Comparison of ENCODE assay signal across 1 cellular context in the genomic region with DNA sequence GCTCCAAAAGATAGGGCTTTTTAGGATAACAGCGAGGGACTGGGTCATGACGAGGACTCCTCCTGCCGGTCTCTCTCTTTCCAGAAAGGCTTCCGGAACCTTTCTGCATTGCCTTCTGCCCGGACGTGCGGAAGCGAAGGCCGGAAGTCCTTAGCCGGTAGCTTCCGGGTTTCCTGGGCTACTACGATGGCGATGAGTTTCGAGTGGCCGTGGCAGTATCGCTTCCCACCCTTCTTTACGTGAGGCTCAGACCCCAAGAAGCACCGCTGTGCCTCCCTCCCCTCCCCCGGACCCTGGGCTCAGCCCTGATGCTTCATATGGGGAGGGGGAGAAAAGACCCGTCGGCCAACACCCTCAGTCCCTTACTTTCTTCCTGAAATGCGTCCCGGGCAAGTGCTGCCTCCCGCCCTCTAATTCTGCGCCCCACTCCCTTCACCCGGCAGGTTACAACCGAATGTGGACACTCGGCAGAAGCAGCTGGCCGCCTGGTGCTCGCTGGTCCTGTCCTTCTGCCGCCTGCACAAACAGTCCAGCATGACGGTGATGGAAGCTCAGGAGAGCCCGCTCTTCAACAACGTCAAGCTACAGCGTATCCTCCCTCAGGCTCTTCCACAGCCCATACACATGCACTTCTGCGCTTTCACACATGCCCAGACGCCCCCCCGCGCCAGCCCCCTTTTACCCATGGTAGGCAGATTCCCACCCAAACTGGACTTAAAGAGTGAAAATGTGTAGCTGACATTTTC.
TF ChIP-seq lines count a peak whose summit lies in the region.

A gene (plus strand): TSS at position 160 of the 746 bp plus-strand sequence. CDS start 27 bp downstream, at position 187.

TF ChIP-seq in K562, 482 proteins besides CTCF, POLR2A, EP300 and RAD21 (continued from another document):
- TF ChIP-seq, protein P1, sequence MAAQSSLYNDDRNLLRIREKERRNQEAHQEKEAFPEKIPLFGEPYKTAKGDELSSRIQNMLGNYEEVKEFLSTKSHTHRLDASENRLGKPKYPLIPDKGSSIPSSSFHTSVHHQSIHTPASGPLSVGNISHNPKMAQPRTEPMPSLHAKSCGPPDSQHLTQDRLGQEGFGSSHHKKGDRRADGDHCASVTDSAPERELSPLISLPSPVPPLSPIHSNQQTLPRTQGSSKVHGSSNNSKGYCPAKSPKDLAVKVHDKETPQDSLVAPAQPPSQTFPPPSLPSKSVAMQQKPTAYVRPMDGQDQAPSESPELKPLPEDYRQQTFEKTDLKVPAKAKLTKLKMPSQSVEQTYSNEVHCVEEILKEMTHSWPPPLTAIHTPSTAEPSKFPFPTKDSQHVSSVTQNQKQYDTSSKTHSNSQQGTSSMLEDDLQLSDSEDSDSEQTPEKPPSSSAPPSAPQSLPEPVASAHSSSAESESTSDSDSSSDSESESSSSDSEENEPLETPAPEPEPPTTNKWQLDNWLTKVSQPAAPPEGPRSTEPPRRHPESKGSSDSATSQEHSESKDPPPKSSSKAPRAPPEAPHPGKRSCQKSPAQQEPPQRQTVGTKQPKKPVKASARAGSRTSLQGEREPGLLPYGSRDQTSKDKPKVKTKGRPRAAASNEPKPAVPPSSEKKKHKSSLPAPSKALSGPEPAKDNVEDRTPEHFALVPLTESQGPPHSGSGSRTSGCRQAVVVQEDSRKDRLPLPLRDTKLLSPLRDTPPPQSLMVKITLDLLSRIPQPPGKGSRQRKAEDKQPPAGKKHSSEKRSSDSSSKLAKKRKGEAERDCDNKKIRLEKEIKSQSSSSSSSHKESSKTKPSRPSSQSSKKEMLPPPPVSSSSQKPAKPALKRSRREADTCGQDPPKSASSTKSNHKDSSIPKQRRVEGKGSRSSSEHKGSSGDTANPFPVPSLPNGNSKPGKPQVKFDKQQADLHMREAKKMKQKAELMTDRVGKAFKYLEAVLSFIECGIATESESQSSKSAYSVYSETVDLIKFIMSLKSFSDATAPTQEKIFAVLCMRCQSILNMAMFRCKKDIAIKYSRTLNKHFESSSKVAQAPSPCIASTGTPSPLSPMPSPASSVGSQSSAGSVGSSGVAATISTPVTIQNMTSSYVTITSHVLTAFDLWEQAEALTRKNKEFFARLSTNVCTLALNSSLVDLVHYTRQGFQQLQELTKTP (IDR thresholded peaks at IDR 0.05; ENCODE audit: low read depth in 1 of 2, partially characterized antibody in 2 of 2) = peak in 1 of 2 experiments; percentile 77
- TF ChIP-seq DPF2 (IDR thresholded peaks at IDR 0.05) = peak; percentile 46; the same call in 1 of the 2 replicates
- TF ChIP-seq, protein P2, sequence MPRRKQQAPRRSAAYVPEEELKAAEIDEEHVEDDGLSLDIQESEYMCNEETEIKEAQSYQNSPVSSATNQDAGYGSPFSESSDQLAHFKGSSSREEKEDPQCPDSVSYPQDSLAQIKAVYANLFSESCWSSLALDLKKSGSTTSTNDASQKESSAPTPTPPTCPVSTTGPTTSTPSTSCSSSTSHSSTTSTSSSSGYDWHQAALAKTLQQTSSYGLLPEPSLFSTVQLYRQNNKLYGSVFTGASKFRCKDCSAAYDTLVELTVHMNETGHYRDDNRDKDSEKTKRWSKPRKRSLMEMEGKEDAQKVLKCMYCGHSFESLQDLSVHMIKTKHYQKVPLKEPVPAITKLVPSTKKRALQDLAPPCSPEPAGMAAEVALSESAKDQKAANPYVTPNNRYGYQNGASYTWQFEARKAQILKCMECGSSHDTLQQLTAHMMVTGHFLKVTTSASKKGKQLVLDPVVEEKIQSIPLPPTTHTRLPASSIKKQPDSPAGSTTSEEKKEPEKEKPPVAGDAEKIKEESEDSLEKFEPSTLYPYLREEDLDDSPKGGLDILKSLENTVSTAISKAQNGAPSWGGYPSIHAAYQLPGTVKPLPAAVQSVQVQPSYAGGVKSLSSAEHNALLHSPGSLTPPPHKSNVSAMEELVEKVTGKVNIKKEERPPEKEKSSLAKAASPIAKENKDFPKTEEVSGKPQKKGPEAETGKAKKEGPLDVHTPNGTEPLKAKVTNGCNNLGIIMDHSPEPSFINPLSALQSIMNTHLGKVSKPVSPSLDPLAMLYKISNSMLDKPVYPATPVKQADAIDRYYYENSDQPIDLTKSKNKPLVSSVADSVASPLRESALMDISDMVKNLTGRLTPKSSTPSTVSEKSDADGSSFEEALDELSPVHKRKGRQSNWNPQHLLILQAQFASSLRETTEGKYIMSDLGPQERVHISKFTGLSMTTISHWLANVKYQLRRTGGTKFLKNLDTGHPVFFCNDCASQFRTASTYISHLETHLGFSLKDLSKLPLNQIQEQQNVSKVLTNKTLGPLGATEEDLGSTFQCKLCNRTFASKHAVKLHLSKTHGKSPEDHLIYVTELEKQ (CRISPR knock-in tag; IDR thresholded peaks at IDR 0.05) = peak; percentile 10; the same call in 1 of the 2 replicates
- TF ChIP-seq, protein P3, sequence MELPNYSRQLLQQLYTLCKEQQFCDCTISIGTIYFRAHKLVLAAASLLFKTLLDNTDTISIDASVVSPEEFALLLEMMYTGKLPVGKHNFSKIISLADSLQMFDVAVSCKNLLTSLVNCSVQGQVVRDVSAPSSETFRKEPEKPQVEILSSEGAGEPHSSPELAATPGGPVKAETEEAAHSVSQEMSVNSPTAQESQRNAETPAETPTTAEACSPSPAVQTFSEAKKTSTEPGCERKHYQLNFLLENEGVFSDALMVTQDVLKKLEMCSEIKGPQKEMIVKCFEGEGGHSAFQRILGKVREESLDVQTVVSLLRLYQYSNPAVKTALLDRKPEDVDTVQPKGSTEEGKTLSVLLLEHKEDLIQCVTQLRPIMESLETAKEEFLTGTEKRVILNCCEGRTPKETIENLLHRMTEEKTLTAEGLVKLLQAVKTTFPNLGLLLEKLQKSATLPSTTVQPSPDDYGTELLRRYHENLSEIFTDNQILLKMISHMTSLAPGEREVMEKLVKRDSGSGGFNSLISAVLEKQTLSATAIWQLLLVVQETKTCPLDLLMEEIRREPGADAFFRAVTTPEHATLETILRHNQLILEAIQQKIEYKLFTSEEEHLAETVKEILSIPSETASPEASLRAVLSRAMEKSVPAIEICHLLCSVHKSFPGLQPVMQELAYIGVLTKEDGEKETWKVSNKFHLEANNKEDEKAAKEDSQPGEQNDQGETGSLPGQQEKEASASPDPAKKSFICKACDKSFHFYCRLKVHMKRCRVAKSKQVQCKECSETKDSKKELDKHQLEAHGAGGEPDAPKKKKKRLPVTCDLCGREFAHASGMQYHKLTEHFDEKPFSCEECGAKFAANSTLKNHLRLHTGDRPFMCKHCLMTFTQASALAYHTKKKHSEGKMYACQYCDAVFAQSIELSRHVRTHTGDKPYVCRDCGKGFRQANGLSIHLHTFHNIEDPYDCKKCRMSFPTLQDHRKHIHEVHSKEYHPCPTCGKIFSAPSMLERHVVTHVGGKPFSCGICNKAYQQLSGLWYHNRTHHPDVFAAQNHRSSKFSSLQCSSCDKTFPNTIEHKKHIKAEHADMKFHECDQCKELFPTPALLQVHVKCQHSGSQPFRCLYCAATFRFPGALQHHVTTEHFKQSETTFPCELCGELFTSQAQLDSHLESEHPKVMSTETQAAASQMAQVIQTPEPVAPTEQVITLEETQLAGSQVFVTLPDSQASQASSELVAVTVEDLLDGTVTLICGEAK (IDR thresholded peaks at IDR 0.05) = peak; percentile 99
- TF ChIP-seq, protein P3 (CRISPR knock-in tag; IDR thresholded peaks at IDR 0.05) = no peak
- TF ChIP-seq, protein P4, sequence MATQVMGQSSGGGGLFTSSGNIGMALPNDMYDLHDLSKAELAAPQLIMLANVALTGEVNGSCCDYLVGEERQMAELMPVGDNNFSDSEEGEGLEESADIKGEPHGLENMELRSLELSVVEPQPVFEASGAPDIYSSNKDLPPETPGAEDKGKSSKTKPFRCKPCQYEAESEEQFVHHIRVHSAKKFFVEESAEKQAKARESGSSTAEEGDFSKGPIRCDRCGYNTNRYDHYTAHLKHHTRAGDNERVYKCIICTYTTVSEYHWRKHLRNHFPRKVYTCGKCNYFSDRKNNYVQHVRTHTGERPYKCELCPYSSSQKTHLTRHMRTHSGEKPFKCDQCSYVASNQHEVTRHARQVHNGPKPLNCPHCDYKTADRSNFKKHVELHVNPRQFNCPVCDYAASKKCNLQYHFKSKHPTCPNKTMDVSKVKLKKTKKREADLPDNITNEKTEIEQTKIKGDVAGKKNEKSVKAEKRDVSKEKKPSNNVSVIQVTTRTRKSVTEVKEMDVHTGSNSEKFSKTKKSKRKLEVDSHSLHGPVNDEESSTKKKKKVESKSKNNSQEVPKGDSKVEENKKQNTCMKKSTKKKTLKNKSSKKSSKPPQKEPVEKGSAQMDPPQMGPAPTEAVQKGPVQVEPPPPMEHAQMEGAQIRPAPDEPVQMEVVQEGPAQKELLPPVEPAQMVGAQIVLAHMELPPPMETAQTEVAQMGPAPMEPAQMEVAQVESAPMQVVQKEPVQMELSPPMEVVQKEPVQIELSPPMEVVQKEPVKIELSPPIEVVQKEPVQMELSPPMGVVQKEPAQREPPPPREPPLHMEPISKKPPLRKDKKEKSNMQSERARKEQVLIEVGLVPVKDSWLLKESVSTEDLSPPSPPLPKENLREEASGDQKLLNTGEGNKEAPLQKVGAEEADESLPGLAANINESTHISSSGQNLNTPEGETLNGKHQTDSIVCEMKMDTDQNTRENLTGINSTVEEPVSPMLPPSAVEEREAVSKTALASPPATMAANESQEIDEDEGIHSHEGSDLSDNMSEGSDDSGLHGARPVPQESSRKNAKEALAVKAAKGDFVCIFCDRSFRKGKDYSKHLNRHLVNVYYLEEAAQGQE (CRISPR knock-in tag; IDR thresholded peaks at IDR 0.05; ENCODE audit: low read depth) = no peak
